Comparison of ENCODE assay signal across 22 cellular contexts in genomic region chr2:225536036-225536435, GRCh38.
"Had no signal": no experiment of that assay in that cellular context is flagged by ENCODE, and none has a peak within 500 bp of the region (broad histone marks: within the 10 kb centered on the region; RNA-seq: fewer than 3 reads in every experiment).

No MANE protein-coding gene starts in this region.

- DNase-seq: colonic mucosa; cortex of kidney; effector CD8-positive, alpha-beta T cell; effector memory CD8-positive, alpha-beta T cell; endodermal cell; erythroblast; esophagus squamous epithelium; foreskin fibroblast; foreskin melanocyte; gastrocnemius medialis; glutamatergic neuron; head of caudate nucleus; heart right ventricle; hippocampal formation; left cardiac atrium; left lung; left ventricle myocardium superior; lower lobe of right lung; mesenchymal stem cell had no signal

- H3K27me3 ChIP-seq: colonic mucosa, esophagus squamous epithelium, gastrocnemius medialis, heart right ventricle, left lung had no signal

- H3K27me3 Mint-ChIP-seq: dendritic cell treated with granulocyte-macrophage colony-stimulating factor and Interleukin-4, amounts not matched to agents 40 ng/mL and 50 ng/mL, for 4 days had no signal

- H3K4me1 ChIP-seq: colonic mucosa, esophagus squamous epithelium, gastrocnemius medialis, heart right ventricle, left lung, lower lobe of right lung had no signal

- H3K4me1 Mint-ChIP-seq: endodermal cell had no signal

- H3K4me3 Mint-ChIP-seq: dendritic cell treated with granulocyte-macrophage colony-stimulating factor and Interleukin-4, amounts not matched to agents 40 ng/mL and 50 ng/mL, for 4 days; effector memory CD8-positive, alpha-beta T cell; endodermal cell; mesothelial cell of epicardium had no signal

- H3K27ac ChIP-seq: colonic mucosa, epithelial cell of prostate, esophagus squamous epithelium, gastrocnemius medialis, heart right ventricle, left lung, lower lobe of right lung had no signal

- H3K9me3 Mint-ChIP-seq: effector memory CD8-positive, alpha-beta T cell had no signal

- H3K27ac Mint-ChIP-seq: dendritic cell treated with granulocyte-macrophage colony-stimulating factor and Interleukin-4, amounts not matched to agents 40 ng/mL and 50 ng/mL, for 4 days; effector memory CD8-positive, alpha-beta T cell; endodermal cell; mesothelial cell of epicardium had no signal

- H3K36me3 Mint-ChIP-seq: mesothelial cell of epicardium had no signal

- H3K9me3 ChIP-seq: colonic mucosa, esophagus squamous epithelium, gastrocnemius medialis, lower lobe of right lung had no signal

- H3K4me3 ChIP-seq: colonic mucosa, esophagus squamous epithelium, gastrocnemius medialis, heart right ventricle, left lung, lower lobe of right lung had no signal

- H3K36me3 ChIP-seq: colonic mucosa, esophagus squamous epithelium, gastrocnemius medialis, heart right ventricle, left lung, lower lobe of right lung had no signal
